ENCODE assay signal across 8 cellular contexts in genomic region chr11:72683782-72684200, GRCh38. TPM values are rescaled to one million over a fixed set of nuclear protein-coding genes. Genes with fewer than 3 reads are reported as not detected.
DNase-seq lines count a peak whose midpoint lies in the region; ATAC-seq and TF ChIP-seq lines count a peak whose summit lies in the region.

No MANE protein-coding gene starts in this region.

- peaks cover 0 to 49% (median 46%) of the 10 kb centered on the region in 9 donors for H3K36me3 ChIP-seq in heart left ventricle

- H3K9me3 ChIP-seq in heart left ventricle = no peaks in the 10 kb centered on the region

- no peak overlapping the region for H3K27ac Mint-ChIP-seq in activated naive CD4-positive, alpha-beta T cell treated with anti-CD3 and anti-CD28 coated beads for 36 hours

- intact Hi-C loops in activated naive CD4-positive, alpha-beta T cell treated with anti-CD3 and anti-CD28 coated beads for 36 hours (cut with micrococcal nuclease) = loop anchor here (1.0 to 5.0 kb wide), 3 partner anchors 98 to 201 kb away; partner anchors contain the start of gene STARD10
- intact Hi-C loops in heart left ventricle (cut with DNase I) = loop anchor here in 9 of 10 donors (1.0 to 10.0 kb wide), 8 partner anchors 96 to 213 kb away; no protein-coding TSS in a partner anchor

- peak; percentile 79 to 95 (median 89) for TF ChIP-seq CTCF in heart left ventricle (IDR thresholded peaks at IDR 0.05)
- TF ChIP-seq CTCF in retinal pigment epithelial cell (conservative IDR thresholded peaks at IDR 0.05; ENCODE audit: low read depth, low read length) = peak; percentile 94

- no peak overlapping the region for H3K4me3 Mint-ChIP-seq in activated naive CD4-positive, alpha-beta T cell treated with anti-CD3 and anti-CD28 coated beads for 36 hours

- peak; percentile 57 for ATAC-seq in HG03354 (IDR thresholded peaks at IDR 0.05; ENCODE audit: poor library complexity, severe bottlenecking, unreplicated experiment)
- ATAC-seq in heart left ventricle = peak; percentile 43 to 60 (median 46)
- ATAC-seq in HG02571 (IDR thresholded peaks at IDR 0.05; ENCODE audit: unreplicated experiment) = no peak
- no peak for ATAC-seq in GM18870 (IDR thresholded peaks at IDR 0.05; ENCODE audit: unreplicated experiment)

- H3K27me3 Mint-ChIP-seq in activated naive CD4-positive, alpha-beta T cell treated with anti-CD3 and anti-CD28 coated beads for 36 hours (ENCODE audit: low read depth) = no peaks in the 10 kb centered on the region

- no peaks in the 10 kb centered on the region for H3K9me3 Mint-ChIP-seq in activated naive CD4-positive, alpha-beta T cell treated with anti-CD3 and anti-CD28 coated beads for 36 hours

- H3K4me3 ChIP-seq in heart left ventricle = no peak overlapping the region
- no peak overlapping the region for H3K4me3 ChIP-seq in retinal pigment epithelial cell (ENCODE audit: low read length)

- H3K27ac ChIP-seq in heart left ventricle = peak overlapping the region in 6 of 12 donors; percentile 38 to 72 (median 66)

- H3K27me3 ChIP-seq in heart left ventricle = peaks cover 0 to 4% (median 0%) of the 10 kb centered on the region in 9 donors

- peaks cover 0 to 61% (median 31%) of the 10 kb centered on the region in 12 donors for H3K4me1 ChIP-seq in heart left ventricle

- CTCF ChIA-PET in activated naive CD4-positive, alpha-beta T cell treated with anti-CD3 and anti-CD28 coated beads for 36 hours (lab: Charles Lee) = interaction anchor here (0.6 to 4.9 kb wide), 22 partner anchors 8 to 624 kb away, joined by 3 to 58 read pairs (median 4); partner anchors contain the start of gene ARHGEF17

- H3K36me3 Mint-ChIP-seq in activated naive CD4-positive, alpha-beta T cell treated with anti-CD3 and anti-CD28 coated beads for 36 hours (ENCODE audit: low read depth) = no peaks in the 10 kb centered on the region

- H3K4me1 Mint-ChIP-seq in activated naive CD4-positive, alpha-beta T cell treated with anti-CD3 and anti-CD28 coated beads for 36 hours (ENCODE audit: low read depth) = peaks cover 13% of the 10 kb centered on the region

- WGBS in heart left ventricle, 4 donors = 43 to 73% (median 58%) methylated on average over 4 to 7 of the region's 7 CpGs

- TF ChIP-seq POLR2A in heart left ventricle (IDR thresholded peaks at IDR 0.05) = no peak

- DNase-seq in D341Med (ENCODE audit: low spot score) = peak; percentile 88
- peak; percentile 70 for DNase-seq in SK-N-DZ (ENCODE audit: low spot score)
- DNase-seq in activated naive CD4-positive, alpha-beta T cell treated with anti-CD3 and anti-CD28 coated beads for 36 hours = peak; percentile 81
- peak; percentile 53 to 83 (median 65) for DNase-seq in heart left ventricle
- no peak for DNase-seq in retinal pigment epithelial cell (ENCODE audit: low read depth)

RNA-seq across cellular contexts. Expression of gene PDE2A, which starts 9.6 kb away (rescaled TPM):
- polyA plus RNA-seq in SK-N-DZ (2014; cell fraction: cytosol; rRNA removed) = 8.2 and 12.9 TPM in 2 replicates
- polyA plus RNA-seq in SK-N-DZ (2014; cell fraction: nucleus; rRNA removed) = 45.4 and 47.9 TPM in 2 replicates
- total RNA-seq in activated naive CD4-positive, alpha-beta T cell treated with anti-CD3 and anti-CD28 coated beads for 36 hours = 1 to 10 TPM in 1 of 2 experiments, under 1 TPM in 1; 0.69 to 1.1 TPM
- total RNA-seq in heart left ventricle = 10 to 100 TPM; 16.8 to 53.7 (median 23.7) TPM
- 10 to 100 TPM; 23.2 to 24.1 TPM for polyA plus RNA-seq in heart left ventricle

Comparison
In these comparisons a context has a peak if more than half of its experiments do, and no peak if none do; other contexts are left out.
1. ATAC-seq: peak in HG03354 (single experiment) and heart left ventricle (4 of 4); none in HG02571 (single experiment) and GM18870 (single experiment).
2. RNA of gene PDE2A, which starts 9.6 kb away (total RNA-seq): 16.8 to 53.7 TPM in heart left ventricle; 0.69 to 1.1 TPM in activated naive CD4-positive, alpha-beta T cell treated with anti-CD3 and anti-CD28 coated beads for 36 hours; every median in the first group is over 4 times any median in the second.